ENCODE assay signal across 2 cellular contexts in the genomic region with DNA sequence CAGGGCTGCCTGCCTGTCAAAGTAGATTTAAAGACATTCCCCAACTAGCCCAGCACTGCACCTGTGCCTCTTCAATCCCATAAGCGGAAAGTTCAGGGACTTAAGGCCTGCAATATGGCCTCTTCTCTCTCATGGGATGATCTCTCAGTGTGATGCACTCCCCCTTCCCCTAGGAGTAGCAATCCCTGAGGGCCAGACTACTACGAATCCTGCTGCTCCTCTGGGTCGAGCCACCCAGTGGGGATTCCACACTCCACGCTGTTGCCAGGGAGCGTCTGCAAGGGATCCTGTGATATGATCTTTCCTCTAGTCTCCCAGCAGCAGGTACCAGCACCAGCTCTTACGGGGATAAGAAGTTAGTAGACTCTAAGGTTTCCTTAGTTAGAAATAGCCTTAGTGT.
TF ChIP-seq lines count a peak whose summit lies in the region.

No MANE protein-coding gene starts in this region.

TF ChIP-seq in GM23338, 12 proteins besides CTCF, POLR2A, EP300 and RAD21 (continues in another document):
- TF ChIP-seq JUNB (IDR thresholded peaks at IDR 0.05; ENCODE audit: unreplicated experiment) (no peak), NANOG (IDR thresholded peaks at IDR 0.05; ENCODE audit: borderline replicate concordance) (no peak), EZH2phosphoT487 (IDR thresholded peaks at IDR 0.05; ENCODE audit: unreplicated experiment) (no peak), ZNF114 (CRISPR knock-in tag; IDR thresholded peaks at IDR 0.05) (no peak), ZNF331 (CRISPR knock-in tag; IDR thresholded peaks at IDR 0.05; ENCODE audit: low read depth) (no peak), EZH2 (IDR thresholded peaks at IDR 0.05; ENCODE audit: low read depth, unreplicated experiment) (no peak), STAT1 (IDR thresholded peaks at IDR 0.05; ENCODE audit: unreplicated experiment) (no peak)
- TF ChIP-seq, protein P1, sequence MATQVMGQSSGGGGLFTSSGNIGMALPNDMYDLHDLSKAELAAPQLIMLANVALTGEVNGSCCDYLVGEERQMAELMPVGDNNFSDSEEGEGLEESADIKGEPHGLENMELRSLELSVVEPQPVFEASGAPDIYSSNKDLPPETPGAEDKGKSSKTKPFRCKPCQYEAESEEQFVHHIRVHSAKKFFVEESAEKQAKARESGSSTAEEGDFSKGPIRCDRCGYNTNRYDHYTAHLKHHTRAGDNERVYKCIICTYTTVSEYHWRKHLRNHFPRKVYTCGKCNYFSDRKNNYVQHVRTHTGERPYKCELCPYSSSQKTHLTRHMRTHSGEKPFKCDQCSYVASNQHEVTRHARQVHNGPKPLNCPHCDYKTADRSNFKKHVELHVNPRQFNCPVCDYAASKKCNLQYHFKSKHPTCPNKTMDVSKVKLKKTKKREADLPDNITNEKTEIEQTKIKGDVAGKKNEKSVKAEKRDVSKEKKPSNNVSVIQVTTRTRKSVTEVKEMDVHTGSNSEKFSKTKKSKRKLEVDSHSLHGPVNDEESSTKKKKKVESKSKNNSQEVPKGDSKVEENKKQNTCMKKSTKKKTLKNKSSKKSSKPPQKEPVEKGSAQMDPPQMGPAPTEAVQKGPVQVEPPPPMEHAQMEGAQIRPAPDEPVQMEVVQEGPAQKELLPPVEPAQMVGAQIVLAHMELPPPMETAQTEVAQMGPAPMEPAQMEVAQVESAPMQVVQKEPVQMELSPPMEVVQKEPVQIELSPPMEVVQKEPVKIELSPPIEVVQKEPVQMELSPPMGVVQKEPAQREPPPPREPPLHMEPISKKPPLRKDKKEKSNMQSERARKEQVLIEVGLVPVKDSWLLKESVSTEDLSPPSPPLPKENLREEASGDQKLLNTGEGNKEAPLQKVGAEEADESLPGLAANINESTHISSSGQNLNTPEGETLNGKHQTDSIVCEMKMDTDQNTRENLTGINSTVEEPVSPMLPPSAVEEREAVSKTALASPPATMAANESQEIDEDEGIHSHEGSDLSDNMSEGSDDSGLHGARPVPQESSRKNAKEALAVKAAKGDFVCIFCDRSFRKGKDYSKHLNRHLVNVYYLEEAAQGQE (IDR thresholded peaks at IDR 0.05; ENCODE audit: unreplicated experiment) = no peak
- TF ChIP-seq, protein P2, sequence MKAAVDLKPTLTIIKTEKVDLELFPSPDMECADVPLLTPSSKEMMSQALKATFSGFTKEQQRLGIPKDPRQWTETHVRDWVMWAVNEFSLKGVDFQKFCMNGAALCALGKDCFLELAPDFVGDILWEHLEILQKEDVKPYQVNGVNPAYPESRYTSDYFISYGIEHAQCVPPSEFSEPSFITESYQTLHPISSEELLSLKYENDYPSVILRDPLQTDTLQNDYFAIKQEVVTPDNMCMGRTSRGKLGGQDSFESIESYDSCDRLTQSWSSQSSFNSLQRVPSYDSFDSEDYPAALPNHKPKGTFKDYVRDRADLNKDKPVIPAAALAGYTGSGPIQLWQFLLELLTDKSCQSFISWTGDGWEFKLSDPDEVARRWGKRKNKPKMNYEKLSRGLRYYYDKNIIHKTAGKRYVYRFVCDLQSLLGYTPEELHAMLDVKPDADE (IDR thresholded peaks at IDR 0.05) = no peak
- TF ChIP-seq, protein P3, sequence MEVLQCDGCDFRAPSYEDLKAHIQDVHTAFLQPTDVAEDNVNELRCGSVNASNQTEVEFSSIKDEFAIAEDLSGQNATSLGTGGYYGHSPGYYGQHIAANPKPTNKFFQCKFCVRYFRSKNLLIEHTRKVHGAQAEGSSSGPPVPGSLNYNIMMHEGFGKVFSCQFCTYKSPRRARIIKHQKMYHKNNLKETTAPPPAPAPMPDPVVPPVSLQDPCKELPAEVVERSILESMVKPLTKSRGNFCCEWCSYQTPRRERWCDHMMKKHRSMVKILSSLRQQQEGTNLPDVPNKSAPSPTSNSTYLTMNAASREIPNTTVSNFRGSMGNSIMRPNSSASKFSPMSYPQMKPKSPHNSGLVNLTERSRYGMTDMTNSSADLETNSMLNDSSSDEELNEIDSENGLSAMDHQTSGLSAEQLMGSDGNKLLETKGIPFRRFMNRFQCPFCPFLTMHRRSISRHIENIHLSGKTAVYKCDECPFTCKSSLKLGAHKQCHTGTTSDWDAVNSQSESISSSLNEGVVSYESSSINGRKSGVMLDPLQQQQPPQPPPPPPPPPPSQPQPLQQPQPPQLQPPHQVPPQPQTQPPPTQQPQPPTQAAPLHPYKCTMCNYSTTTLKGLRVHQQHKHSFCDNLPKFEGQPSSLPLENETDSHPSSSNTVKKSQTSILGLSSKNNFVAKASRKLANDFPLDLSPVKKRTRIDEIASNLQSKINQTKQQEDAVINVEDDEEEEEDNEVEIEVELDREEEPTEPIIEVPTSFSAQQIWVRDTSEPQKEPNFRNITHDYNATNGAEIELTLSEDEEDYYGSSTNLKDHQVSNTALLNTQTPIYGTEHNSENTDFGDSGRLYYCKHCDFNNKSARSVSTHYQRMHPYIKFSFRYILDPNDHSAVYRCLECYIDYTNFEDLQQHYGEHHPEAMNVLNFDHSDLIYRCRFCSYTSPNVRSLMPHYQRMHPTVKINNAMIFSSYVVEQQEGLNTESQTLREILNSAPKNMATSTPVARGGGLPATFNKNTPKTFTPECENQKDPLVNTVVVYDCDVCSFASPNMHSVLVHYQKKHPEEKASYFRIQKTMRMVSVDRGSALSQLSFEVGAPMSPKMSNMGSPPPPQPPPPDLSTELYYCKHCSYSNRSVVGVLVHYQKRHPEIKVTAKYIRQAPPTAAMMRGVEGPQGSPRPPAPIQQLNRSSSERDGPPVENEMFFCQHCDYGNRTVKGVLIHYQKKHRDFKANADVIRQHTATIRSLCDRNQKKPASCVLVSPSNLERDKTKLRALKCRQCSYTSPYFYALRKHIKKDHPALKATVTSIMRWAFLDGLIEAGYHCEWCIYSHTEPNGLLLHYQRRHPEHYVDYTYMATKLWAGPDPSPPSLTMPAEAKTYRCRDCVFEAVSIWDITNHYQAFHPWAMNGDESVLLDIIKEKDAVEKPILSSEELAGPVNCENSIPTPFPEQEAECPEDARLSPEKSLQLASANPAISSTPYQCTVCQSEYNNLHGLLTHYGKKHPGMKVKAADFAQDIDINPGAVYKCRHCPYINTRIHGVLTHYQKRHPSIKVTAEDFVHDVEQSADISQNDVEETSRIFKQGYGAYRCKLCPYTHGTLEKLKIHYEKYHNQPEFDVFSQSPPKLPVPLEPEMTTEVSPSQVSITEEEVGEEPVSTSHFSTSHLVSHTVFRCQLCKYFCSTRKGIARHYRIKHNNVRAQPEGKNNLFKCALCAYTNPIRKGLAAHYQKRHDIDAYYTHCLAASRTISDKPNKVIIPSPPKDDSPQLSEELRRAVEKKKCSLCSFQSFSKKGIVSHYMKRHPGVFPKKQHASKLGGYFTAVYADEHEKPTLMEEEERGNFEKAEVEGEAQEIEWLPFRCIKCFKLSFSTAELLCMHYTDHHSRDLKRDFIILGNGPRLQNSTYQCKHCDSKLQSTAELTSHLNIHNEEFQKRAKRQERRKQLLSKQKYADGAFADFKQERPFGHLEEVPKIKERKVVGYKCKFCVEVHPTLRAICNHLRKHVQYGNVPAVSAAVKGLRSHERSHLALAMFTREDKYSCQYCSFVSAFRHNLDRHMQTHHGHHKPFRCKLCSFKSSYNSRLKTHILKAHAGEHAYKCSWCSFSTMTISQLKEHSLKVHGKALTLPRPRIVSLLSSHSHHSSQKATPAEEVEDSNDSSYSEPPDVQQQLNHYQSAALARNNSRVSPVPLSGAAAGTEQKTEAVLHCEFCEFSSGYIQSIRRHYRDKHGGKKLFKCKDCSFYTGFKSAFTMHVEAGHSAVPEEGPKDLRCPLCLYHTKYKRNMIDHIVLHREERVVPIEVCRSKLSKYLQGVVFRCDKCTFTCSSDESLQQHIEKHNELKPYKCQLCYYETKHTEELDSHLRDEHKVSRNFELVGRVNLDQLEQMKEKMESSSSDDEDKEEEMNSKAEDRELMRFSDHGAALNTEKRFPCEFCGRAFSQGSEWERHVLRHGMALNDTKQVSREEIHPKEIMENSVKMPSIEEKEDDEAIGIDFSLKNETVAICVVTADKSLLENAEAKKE (CRISPR knock-in tag; IDR thresholded peaks at IDR 0.05) = no peak

TF ChIP-seq in K562, 482 proteins besides CTCF, POLR2A, EP300 and RAD21:
- no peak for TF ChIP-seq LCOR (CRISPR knock-in tag; IDR thresholded peaks at IDR 0.05)
- TF ChIP-seq, protein P4, sequence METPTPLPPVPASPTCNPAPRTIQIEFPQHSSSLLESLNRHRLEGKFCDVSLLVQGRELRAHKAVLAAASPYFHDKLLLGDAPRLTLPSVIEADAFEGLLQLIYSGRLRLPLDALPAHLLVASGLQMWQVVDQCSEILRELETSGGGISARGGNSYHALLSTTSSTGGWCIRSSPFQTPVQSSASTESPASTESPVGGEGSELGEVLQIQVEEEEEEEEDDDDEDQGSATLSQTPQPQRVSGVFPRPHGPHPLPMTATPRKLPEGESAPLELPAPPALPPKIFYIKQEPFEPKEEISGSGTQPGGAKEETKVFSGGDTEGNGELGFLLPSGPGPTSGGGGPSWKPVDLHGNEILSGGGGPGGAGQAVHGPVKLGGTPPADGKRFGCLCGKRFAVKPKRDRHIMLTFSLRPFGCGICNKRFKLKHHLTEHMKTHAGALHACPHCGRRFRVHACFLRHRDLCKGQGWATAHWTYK (CRISPR knock-in tag; IDR thresholded peaks at IDR 0.05) = no peak
- no peak for TF ChIP-seq SMAD2 (IDR thresholded peaks at IDR 0.05; ENCODE audit: low read depth, low read length)
- no peak for TF ChIP-seq CBFA2T3 (IDR thresholded peaks at IDR 0.05)
- TF ChIP-seq GATA2 (CRISPR knock-in tag; IDR thresholded peaks at IDR 0.05) = no peak
- TF ChIP-seq CREBBP (IDR thresholded peaks at IDR 0.05; ENCODE audit: low read depth, low read length) = no peak
- no peak for TF ChIP-seq GTF2F1 (IDR thresholded peaks at IDR 0.05; ENCODE audit: low read depth, low read length)
- TF ChIP-seq IRF2 (CRISPR knock-in tag; IDR thresholded peaks at IDR 0.05) = no peak
- no peak for TF ChIP-seq ZNF717 (CRISPR knock-in tag; IDR thresholded peaks at IDR 0.05)
- TF ChIP-seq CAMTA2 (CRISPR knock-in tag; conservative IDR thresholded peaks at IDR 0.05) = no peak
- TF ChIP-seq, protein P5, sequence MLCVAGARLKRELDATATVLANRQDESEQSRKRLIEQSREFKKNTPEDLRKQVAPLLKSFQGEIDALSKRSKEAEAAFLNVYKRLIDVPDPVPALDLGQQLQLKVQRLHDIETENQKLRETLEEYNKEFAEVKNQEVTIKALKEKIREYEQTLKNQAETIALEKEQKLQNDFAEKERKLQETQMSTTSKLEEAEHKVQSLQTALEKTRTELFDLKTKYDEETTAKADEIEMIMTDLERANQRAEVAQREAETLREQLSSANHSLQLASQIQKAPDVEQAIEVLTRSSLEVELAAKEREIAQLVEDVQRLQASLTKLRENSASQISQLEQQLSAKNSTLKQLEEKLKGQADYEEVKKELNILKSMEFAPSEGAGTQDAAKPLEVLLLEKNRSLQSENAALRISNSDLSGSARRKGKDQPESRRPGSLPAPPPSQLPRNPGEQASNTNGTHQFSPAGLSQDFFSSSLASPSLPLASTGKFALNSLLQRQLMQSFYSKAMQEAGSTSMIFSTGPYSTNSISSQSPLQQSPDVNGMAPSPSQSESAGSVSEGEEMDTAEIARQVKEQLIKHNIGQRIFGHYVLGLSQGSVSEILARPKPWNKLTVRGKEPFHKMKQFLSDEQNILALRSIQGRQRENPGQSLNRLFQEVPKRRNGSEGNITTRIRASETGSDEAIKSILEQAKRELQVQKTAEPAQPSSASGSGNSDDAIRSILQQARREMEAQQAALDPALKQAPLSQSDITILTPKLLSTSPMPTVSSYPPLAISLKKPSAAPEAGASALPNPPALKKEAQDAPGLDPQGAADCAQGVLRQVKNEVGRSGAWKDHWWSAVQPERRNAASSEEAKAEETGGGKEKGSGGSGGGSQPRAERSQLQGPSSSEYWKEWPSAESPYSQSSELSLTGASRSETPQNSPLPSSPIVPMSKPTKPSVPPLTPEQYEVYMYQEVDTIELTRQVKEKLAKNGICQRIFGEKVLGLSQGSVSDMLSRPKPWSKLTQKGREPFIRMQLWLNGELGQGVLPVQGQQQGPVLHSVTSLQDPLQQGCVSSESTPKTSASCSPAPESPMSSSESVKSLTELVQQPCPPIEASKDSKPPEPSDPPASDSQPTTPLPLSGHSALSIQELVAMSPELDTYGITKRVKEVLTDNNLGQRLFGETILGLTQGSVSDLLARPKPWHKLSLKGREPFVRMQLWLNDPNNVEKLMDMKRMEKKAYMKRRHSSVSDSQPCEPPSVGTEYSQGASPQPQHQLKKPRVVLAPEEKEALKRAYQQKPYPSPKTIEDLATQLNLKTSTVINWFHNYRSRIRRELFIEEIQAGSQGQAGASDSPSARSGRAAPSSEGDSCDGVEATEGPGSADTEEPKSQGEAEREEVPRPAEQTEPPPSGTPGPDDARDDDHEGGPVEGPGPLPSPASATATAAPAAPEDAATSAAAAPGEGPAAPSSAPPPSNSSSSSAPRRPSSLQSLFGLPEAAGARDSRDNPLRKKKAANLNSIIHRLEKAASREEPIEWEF (CRISPR knock-in tag; IDR thresholded peaks at IDR 0.05) = no peak
- no peak for TF ChIP-seq TCF3 (CRISPR knock-in tag; IDR thresholded peaks at IDR 0.05)
- TF ChIP-seq, protein P6, sequence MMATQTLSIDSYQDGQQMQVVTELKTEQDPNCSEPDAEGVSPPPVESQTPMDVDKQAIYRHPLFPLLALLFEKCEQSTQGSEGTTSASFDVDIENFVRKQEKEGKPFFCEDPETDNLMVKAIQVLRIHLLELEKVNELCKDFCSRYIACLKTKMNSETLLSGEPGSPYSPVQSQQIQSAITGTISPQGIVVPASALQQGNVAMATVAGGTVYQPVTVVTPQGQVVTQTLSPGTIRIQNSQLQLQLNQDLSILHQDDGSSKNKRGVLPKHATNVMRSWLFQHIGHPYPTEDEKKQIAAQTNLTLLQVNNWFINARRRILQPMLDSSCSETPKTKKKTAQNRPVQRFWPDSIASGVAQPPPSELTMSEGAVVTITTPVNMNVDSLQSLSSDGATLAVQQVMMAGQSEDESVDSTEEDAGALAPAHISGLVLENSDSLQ (IDR thresholded peaks at IDR 0.05) = no peak
- TF ChIP-seq, protein P7, sequence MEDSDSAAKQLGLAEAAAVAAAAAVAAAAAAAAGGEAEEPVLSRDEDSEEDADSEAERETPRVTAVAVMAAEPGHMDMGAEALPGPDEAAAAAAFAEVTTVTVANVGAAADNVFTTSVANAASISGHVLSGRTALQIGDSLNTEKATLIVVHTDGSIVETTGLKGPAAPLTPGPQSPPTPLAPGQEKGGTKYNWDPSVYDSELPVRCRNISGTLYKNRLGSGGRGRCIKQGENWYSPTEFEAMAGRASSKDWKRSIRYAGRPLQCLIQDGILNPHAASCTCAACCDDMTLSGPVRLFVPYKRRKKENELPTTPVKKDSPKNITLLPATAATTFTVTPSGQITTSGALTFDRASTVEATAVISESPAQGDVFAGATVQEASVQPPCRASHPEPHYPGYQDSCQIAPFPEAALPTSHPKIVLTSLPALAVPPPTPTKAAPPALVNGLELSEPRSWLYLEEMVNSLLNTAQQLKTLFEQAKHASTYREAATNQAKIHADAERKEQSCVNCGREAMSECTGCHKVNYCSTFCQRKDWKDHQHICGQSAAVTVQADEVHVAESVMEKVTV (CRISPR knock-in tag; IDR thresholded peaks at IDR 0.05) = no peak
- no peak for TF ChIP-seq ZNF589 (CRISPR knock-in tag; IDR thresholded peaks at IDR 0.05; ENCODE audit: low read depth)
- TF ChIP-seq, protein P8, sequence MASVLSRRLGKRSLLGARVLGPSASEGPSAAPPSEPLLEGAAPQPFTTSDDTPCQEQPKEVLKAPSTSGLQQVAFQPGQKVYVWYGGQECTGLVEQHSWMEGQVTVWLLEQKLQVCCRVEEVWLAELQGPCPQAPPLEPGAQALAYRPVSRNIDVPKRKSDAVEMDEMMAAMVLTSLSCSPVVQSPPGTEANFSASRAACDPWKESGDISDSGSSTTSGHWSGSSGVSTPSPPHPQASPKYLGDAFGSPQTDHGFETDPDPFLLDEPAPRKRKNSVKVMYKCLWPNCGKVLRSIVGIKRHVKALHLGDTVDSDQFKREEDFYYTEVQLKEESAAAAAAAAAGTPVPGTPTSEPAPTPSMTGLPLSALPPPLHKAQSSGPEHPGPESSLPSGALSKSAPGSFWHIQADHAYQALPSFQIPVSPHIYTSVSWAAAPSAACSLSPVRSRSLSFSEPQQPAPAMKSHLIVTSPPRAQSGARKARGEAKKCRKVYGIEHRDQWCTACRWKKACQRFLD (CRISPR knock-in tag; IDR thresholded peaks at IDR 0.05) = no peak
